16 cellular contexts compared by ENCODE assay signal in genomic region chr5:124868661-124869060, GRCh38.
"Had no signal": no experiment of that assay in that cellular context is flagged by ENCODE, and none has a peak within 500 bp of the region (broad histone marks: within the 10 kb centered on the region; RNA-seq: fewer than 3 reads in every experiment).

No MANE protein-coding gene starts in this region.

- FAIRE-seq: urothelium cell line had no signal

- H3K27me3 ChIP-seq: body of pancreas, gastroesophageal sphincter, heart right ventricle, ovary, sigmoid colon had no signal

- H3K36me3 Mint-ChIP-seq: activated CD4-positive, alpha-beta memory T cell treated with anti-CD3 and anti-CD28 coated beads for 36 hours; activated CD8-positive, alpha-beta memory T cell treated with anti-CD3 and anti-CD28 coated beads, Interleukin-2, amount 10 ng/mL, durations not matched to agents 7 days and 5 days; stimulated activated memory B cell treated with anti-CD40 and anti-IgM and Interleukin-4, amounts not matched to agents 10 μg/mL and 1 μg/mL and 100 μg/mL, for 72 hours had no signal

- H3K36me3 ChIP-seq: gastroesophageal sphincter, heart right ventricle, ovary, sigmoid colon had no signal

- H3K27ac Mint-ChIP-seq: activated CD4-positive, alpha-beta memory T cell treated with anti-CD3 and anti-CD28 coated beads for 36 hours; activated CD8-positive, alpha-beta memory T cell treated with anti-CD3 and anti-CD28 coated beads, Interleukin-2, amount 10 ng/mL, durations not matched to agents 7 days and 5 days; activated T-cell treated with anti-CD3 and anti-CD28 coated beads, Interleukin-2, amount 50 U/mL, for 24 hours; stimulated activated memory B cell treated with anti-CD40 and anti-IgM and Interleukin-4, amounts not matched to agents 10 μg/mL and 1 μg/mL and 100 μg/mL, for 72 hours had no signal

- ATAC-seq: activated CD8-positive, alpha-beta memory T cell treated with anti-CD3 and anti-CD28 coated beads, Interleukin-2, amount 10 ng/mL, durations not matched to agents 7 days and 5 days; body of pancreas; gastroesophageal sphincter; stimulated activated memory B cell treated with anti-CD40 and anti-IgM and Interleukin-4, amounts not matched to agents 10 μg/mL and 1 μg/mL and 100 μg/mL, for 72 hours had no signal

- H3K4me3 Mint-ChIP-seq: activated CD4-positive, alpha-beta memory T cell treated with anti-CD3 and anti-CD28 coated beads for 36 hours; activated CD8-positive, alpha-beta memory T cell treated with anti-CD3 and anti-CD28 coated beads, Interleukin-2, amount 10 ng/mL, durations not matched to agents 7 days and 5 days; activated T-cell treated with anti-CD3 and anti-CD28 coated beads, Interleukin-2, amount 50 U/mL, for 24 hours; stimulated activated memory B cell treated with anti-CD40 and anti-IgM and Interleukin-4, amounts not matched to agents 10 μg/mL and 1 μg/mL and 100 μg/mL, for 72 hours had no signal

- H3K9me3 ChIP-seq: body of pancreas, gastroesophageal sphincter, ovary, sigmoid colon had no signal

- H3K4me3 ChIP-seq: body of pancreas, coronary artery, gastroesophageal sphincter, heart right ventricle, ovary, sigmoid colon had no signal

- DNase-seq: activated CD4-positive, alpha-beta memory T cell treated with anti-CD3 and anti-CD28 coated beads for 36 hours; activated CD4-positive, alpha-beta T cell treated with anti-CD3 and anti-CD28 coated beads for 1 hour; activated CD8-positive, alpha-beta memory T cell treated with anti-CD3 and anti-CD28 coated beads, Interleukin-2, amount 10 ng/mL, durations not matched to agents 7 days and 5 days; activated effector memory CD4-positive, alpha-beta T cell treated with Interleukin-2 at 50 U/mL for 16 hours; activated naive CD4-positive, alpha-beta T cell treated with anti-CD3 and anti-CD28 coated beads, Interleukin-2, amount 50 U/mL, for 16 hours; activated T-cell treated with anti-CD3 and anti-CD28 coated beads, Interleukin-2, amount 50 U/mL, for 24 hours; body of pancreas; central memory CD4-positive, alpha-beta T cell; heart right ventricle; left cardiac atrium; ovary; sigmoid colon had no signal

- H3K27ac ChIP-seq: gastroesophageal sphincter, heart right ventricle, ovary, sigmoid colon had no signal

- H3K9me3 Mint-ChIP-seq: activated CD4-positive, alpha-beta memory T cell treated with anti-CD3 and anti-CD28 coated beads for 36 hours; activated T-cell treated with anti-CD3 and anti-CD28 coated beads, Interleukin-2, amount 50 U/mL, for 24 hours; stimulated activated memory B cell treated with anti-CD40 and anti-IgM and Interleukin-4, amounts not matched to agents 10 μg/mL and 1 μg/mL and 100 μg/mL, for 72 hours had no signal

- H3K27me3 Mint-ChIP-seq: activated CD4-positive, alpha-beta memory T cell treated with anti-CD3 and anti-CD28 coated beads for 36 hours; activated CD8-positive, alpha-beta memory T cell treated with anti-CD3 and anti-CD28 coated beads, Interleukin-2, amount 10 ng/mL, durations not matched to agents 7 days and 5 days; activated T-cell treated with anti-CD3 and anti-CD28 coated beads, Interleukin-2, amount 50 U/mL, for 24 hours; stimulated activated memory B cell treated with anti-CD40 and anti-IgM and Interleukin-4, amounts not matched to agents 10 μg/mL and 1 μg/mL and 100 μg/mL, for 72 hours had no signal
